In the genomic region with DNA sequence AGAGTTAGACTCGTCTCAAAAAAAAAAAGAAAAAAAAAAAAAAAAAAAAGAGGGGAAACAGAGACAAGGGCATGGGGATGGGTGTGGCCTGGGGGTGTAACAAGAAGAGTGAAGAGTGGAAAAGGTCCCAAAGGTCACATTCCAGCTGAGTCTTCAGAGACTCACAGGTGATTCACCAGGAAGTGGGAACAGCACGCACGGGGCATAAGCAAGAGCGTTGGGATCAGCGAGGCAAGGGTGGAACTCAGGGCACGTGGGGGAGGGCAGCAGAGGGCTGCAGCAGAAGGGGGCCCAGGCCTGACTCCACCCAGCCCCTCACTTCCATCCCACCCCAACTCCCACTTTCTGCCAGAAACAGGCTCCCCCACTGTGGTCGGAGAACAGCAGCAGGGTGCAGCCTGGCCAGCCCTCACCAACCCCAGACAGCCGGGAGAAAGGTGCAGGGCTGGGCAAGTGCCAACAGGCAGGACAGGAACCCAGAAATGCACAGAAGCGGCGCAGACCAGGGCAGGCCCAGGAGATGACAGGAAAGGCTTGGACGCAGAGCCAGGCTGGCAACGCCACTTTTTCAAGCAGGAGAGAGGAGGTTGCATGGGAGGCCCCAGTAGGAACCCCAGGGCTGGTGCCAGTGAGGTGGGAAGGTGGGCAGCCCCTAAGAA, we compare ENCODE assay signal across 9 cellular contexts. TPM values are rescaled to one million over a fixed set of nuclear protein-coding genes. Genes with fewer than 3 reads are reported as not detected.
DNase-seq lines count a peak whose midpoint lies in the region; ATAC-seq and TF ChIP-seq lines count a peak whose summit lies in the region.
"Had no signal": no experiment of that assay in that cellular context is flagged by ENCODE, and none has a peak within 500 bp of the region (broad histone marks: within the 10 kb centered on the region; RNA-seq: fewer than 3 reads in every experiment).

No MANE protein-coding gene starts in this region.

- intact Hi-C loops in upper lobe of right lung (cut with DNase I) = no loop called here

- H3K36me3 ChIP-seq in RWPE2 (ENCODE audit: low read depth) (peaks cover 66% of the 10 kb centered on the region), upper lobe of right lung (peaks cover 17% of the 10 kb centered on the region)

- peak; percentile 63 for ATAC-seq in RWPE2 (ENCODE audit: low read depth)
- ATAC-seq in upper lobe of right lung = no peak
- no peak for ATAC-seq in HG02623 (IDR thresholded peaks at IDR 0.05; ENCODE audit: unreplicated experiment)
- ATAC-seq in GM18502 (IDR thresholded peaks at IDR 0.05; ENCODE audit: poor library complexity, unreplicated experiment) = no peak

- peaks cover 56% of the 10 kb centered on the region for H3K4me1 ChIP-seq in RWPE2 (ENCODE audit: insufficient read depth, poor library complexity, severe bottlenecking)
- peaks cover 16% of the 10 kb centered on the region for H3K4me1 ChIP-seq in upper lobe of right lung

- H3K9me3 ChIP-seq in RWPE2 (ENCODE audit: severe bottlenecking) = no peaks in the 10 kb centered on the region
- H3K9me3 ChIP-seq in upper lobe of right lung = no peaks in the 10 kb centered on the region

- H3K27ac ChIP-seq in RWPE2 (ENCODE audit: poor library complexity, severe bottlenecking) (peak overlapping the region; percentile 96), upper lobe of right lung (no peak overlapping the region)

- H3K27me3 ChIP-seq in RWPE2 (ENCODE audit: insufficient read depth, poor library complexity, severe bottlenecking) = no peaks in the 10 kb centered on the region
- no peaks in the 10 kb centered on the region for H3K27me3 ChIP-seq in upper lobe of right lung

- DNase-seq in HFF-Myc (ENCODE audit: extremely low read depth, low read depth) (peak; percentile 41), RWPE2 (ENCODE audit: low spot score) (peak; percentile 97), glomerular visceral epithelial cell (ENCODE audit: extremely low spot score) (peak; percentile 78), upper lobe of right lung (peak; percentile 61), NAMALWA (ENCODE audit: low spot score) (no peak)
- DNase-seq: DMS79, nephron progenitor cell had no signal

- H3K4me3 ChIP-seq in HFF-Myc (replicated peaks; ENCODE audit: low read depth, low read length) (no peak overlapping the region), RWPE2 (ENCODE audit: severe bottlenecking) (no peak overlapping the region), upper lobe of right lung (no peak overlapping the region)

- no peak for TF ChIP-seq CTCF in HFF-Myc (IDR thresholded peaks at IDR 0.05; ENCODE audit: low read depth, low read length, missing control alignments)
- no peak for TF ChIP-seq CTCF in RWPE2 (IDR thresholded peaks at IDR 0.05; ENCODE audit: poor library complexity, severe bottlenecking)
- no peak for TF ChIP-seq CTCF in upper lobe of right lung (IDR thresholded peaks at IDR 0.05)

RNA-seq across cellular contexts. Expression of a gene that starts 3.3 kb away (rescaled TPM):
- total RNA-seq in upper lobe of right lung = 10.8 TPM
